In genomic region chr15:38608682-38609081, GRCh38 we compare ENCODE assay signal across 26 cellular contexts. TPM values are rescaled to one million over a fixed set of nuclear protein-coding genes. Genes with fewer than 3 reads are reported as not detected.
DNase-seq lines count a peak whose midpoint lies in the region; ATAC-seq and TF ChIP-seq lines count a peak whose summit lies in the region.
"Had no signal": no experiment of that assay in that cellular context is flagged by ENCODE, and none has a peak within 500 bp of the region (broad histone marks: within the 10 kb centered on the region; RNA-seq: fewer than 3 reads in every experiment).

No MANE protein-coding gene starts in this region.

- DNase-seq in activated CD4-positive, alpha-beta T cell treated with anti-CD3 and anti-CD28 coated beads, Interleukin-2, amount 10 ng/mL, durations not matched to agents 24 days and 14 days = no peak
- no peak for DNase-seq in activated CD4-positive, alpha-beta T cell treated with anti-CD3 and anti-CD28 coated beads, Interleukin-2, amount 50 U/mL, for 48 hours
- DNase-seq in immature natural killer cell = no peak
- no peak for DNase-seq in WTC11 (ENCODE audit: low spot score)
- DNase-seq in NCI-H748 treated with DMSO at 0.1 percent for 48 hours (lab: John Stamatoyannopoulos, UW) = no peak
- DNase-seq: activated B cell treated with CpG ODN at 0.5 μM for 24 hours; activated CD8-positive, alpha-beta memory T cell treated with anti-CD3 and anti-CD28 coated beads for 24 hours; activated naive CD4-positive, alpha-beta T cell treated with anti-CD3 and anti-CD28 coated beads, Interleukin-2, amount 10 ng/mL, durations not matched to agents 7 days and 5 days; activated T-cell treated with anti-CD3 and anti-CD28 coated beads, Interleukin-2, amount 50 U/mL, for 4 hours; CD4-positive, alpha-beta T cell; dorsolateral prefrontal cortex; HFFc6; hippocampal formation; IMR-90; mammary epithelial cell; NCI-H1092; NCI-H1694 treated with DMSO at 0.1 percent for 48 hours; NCI-H446 treated with DMSO at 0.1 percent for 48 hours; nephron progenitor cell; SJCRH30; SW 1271; upper lobe of right lung had no signal

- no peak overlapping the region for H3K4me3 Mint-ChIP-seq in activated CD4-positive, alpha-beta T cell treated with anti-CD3 and anti-CD28 coated beads, Interleukin-2, amount 10 ng/mL, durations not matched to agents 24 days and 14 days
- peak overlapping the region; percentile 83 for H3K4me3 Mint-ChIP-seq in activated T-helper 17 cell treated with anti-CD3 and anti-CD28 coated beads, Interleukin-2, amount 50 U/mL, for 72 hours
- H3K4me3 Mint-ChIP-seq in immature natural killer cell (peak overlapping the region in 4 of 5 donors; percentile 15 to 77 (median 48)), WTC11 (no peak overlapping the region)
- H3K4me3 Mint-ChIP-seq: activated B cell treated with CpG ODN at 0.5 μM for 24 hours; activated naive CD4-positive, alpha-beta T cell treated with anti-CD3 and anti-CD28 coated beads, Interleukin-2, amount 10 ng/mL, durations not matched to agents 7 days and 5 days; activated T-cell treated with anti-CD3 and anti-CD28 coated beads, Interleukin-2, amount 50 U/mL, for 4 hours; CD4-positive, alpha-beta T cell; nephron progenitor cell; stimulated activated memory B cell treated with anti-CD40 and anti-IgM and Interleukin-4, amounts not matched to agents 10 μg/mL and 1 μg/mL and 100 μg/mL, for 72 hours had no signal

- intact Hi-C loops in activated CD4-positive, alpha-beta T cell treated with anti-CD3 and anti-CD28 coated beads, Interleukin-2, amount 10 ng/mL, durations not matched to agents 24 days and 14 days (cut with micrococcal nuclease) = no loop called here

- peaks cover 73% of the 10 kb centered on the region for H3K4me1 Mint-ChIP-seq in activated CD4-positive, alpha-beta T cell treated with anti-CD3 and anti-CD28 coated beads, Interleukin-2, amount 10 ng/mL, durations not matched to agents 24 days and 14 days
- H3K4me1 Mint-ChIP-seq in activated T-helper 17 cell treated with anti-CD3 and anti-CD28 coated beads, Interleukin-2, amount 50 U/mL, for 72 hours = peaks cover 59% of the 10 kb centered on the region
- H3K4me1 Mint-ChIP-seq in immature natural killer cell (peaks cover 59 to 70% of the 10 kb centered on the region in 2 donors), WTC11 (peaks cover 15% of the 10 kb centered on the region)

- H3K27ac ChIP-seq in KOPT-K1 (ENCODE audit: low read depth, low read length, poor library complexity, severe bottlenecking) = peak overlapping the region; percentile 0
- H3K27ac ChIP-seq: dorsolateral prefrontal cortex, SJCRH30, upper lobe of right lung had no signal

- CTCF ChIA-PET in WTC11 (lab: Charles Lee) = interaction anchor here (2.6 kb wide), 1 partner anchor 45 kb away, joined by 11 read pairs; no protein-coding TSS in a partner anchor

- TF ChIP-seq CTCF in WTC11 (IDR thresholded peaks at IDR 0.05) = no peak

- H3K9me3 ChIP-seq in KOPT-K1 (ENCODE audit: insufficient read depth, low read length, poor library complexity, severe bottlenecking) = no peaks in the 10 kb centered on the region
- H3K9me3 ChIP-seq: SJCRH30, upper lobe of right lung had no signal

- H3K9me3 Mint-ChIP-seq in activated CD4-positive, alpha-beta T cell treated with anti-CD3 and anti-CD28 coated beads, Interleukin-2, amount 10 ng/mL, durations not matched to agents 24 days and 14 days = peaks cover 27% of the 10 kb centered on the region
- peaks cover 3% of the 10 kb centered on the region for H3K9me3 Mint-ChIP-seq in activated T-helper 17 cell treated with anti-CD3 and anti-CD28 coated beads, Interleukin-2, amount 50 U/mL, for 72 hours
- no peaks in the 10 kb centered on the region for H3K9me3 Mint-ChIP-seq in immature natural killer cell
- H3K9me3 Mint-ChIP-seq in WTC11 = 0 out of 2 replicates have a peak, but pooled peaks cover 4% of the 10 kb centered on the region
- H3K9me3 Mint-ChIP-seq: activated B cell treated with CpG ODN at 0.5 μM for 24 hours; activated T-cell treated with anti-CD3 and anti-CD28 coated beads, Interleukin-2, amount 50 U/mL, for 4 hours; CD4-positive, alpha-beta T cell; HFFc6 had no signal

- H3K36me3 Mint-ChIP-seq in activated CD4-positive, alpha-beta T cell treated with anti-CD3 and anti-CD28 coated beads, Interleukin-2, amount 10 ng/mL, durations not matched to agents 24 days and 14 days (ENCODE audit: low read depth) = peaks cover 5% of the 10 kb centered on the region
- H3K36me3 Mint-ChIP-seq in activated T-helper 17 cell treated with anti-CD3 and anti-CD28 coated beads, Interleukin-2, amount 50 U/mL, for 72 hours (ENCODE audit: low read depth) = no peaks in the 10 kb centered on the region
- H3K36me3 Mint-ChIP-seq in immature natural killer cell = peaks cover 0 to 8% (median 4%) of the 10 kb centered on the region in 3 donors
- no peaks in the 10 kb centered on the region for H3K36me3 Mint-ChIP-seq in WTC11
- H3K36me3 Mint-ChIP-seq: stimulated activated memory B cell treated with anti-CD40 and anti-IgM and Interleukin-4, amounts not matched to agents 10 μg/mL and 1 μg/mL and 100 μg/mL, for 72 hours had no signal

- no peaks in the 10 kb centered on the region for H3K27me3 Mint-ChIP-seq in activated CD4-positive, alpha-beta T cell treated with anti-CD3 and anti-CD28 coated beads, Interleukin-2, amount 10 ng/mL, durations not matched to agents 24 days and 14 days
- no peaks in the 10 kb centered on the region for H3K27me3 Mint-ChIP-seq in activated T-helper 17 cell treated with anti-CD3 and anti-CD28 coated beads, Interleukin-2, amount 50 U/mL, for 72 hours
- peaks cover 2 to 7% (median 6%) of the 10 kb centered on the region in 3 donors for H3K27me3 Mint-ChIP-seq in immature natural killer cell (ENCODE audit: low read depth in 3 of 3)
- H3K27me3 Mint-ChIP-seq in WTC11 (ENCODE audit: low read depth) = no peaks in the 10 kb centered on the region
- H3K27me3 Mint-ChIP-seq: activated B cell treated with CpG ODN at 0.5 μM for 24 hours; CD4-positive, alpha-beta T cell; stimulated activated memory B cell treated with anti-CD40 and anti-IgM and Interleukin-4, amounts not matched to agents 10 μg/mL and 1 μg/mL and 100 μg/mL, for 72 hours had no signal

- H3K36me3 ChIP-seq in KOPT-K1 (ENCODE audit: insufficient read depth, low read length) = no peaks in the 10 kb centered on the region
- H3K36me3 ChIP-seq: SJCRH30, upper lobe of right lung had no signal

- POLR2A ChIA-PET in WTC11 (lab: Charles Lee) = no interaction called here

- ATAC-seq in activated T-helper 17 cell treated with anti-CD3 and anti-CD28 coated beads, Interleukin-2, amount 50 U/mL, for 72 hours (replicated peaks) = no peak
- no peak for ATAC-seq in WTC11
- no peak for ATAC-seq in GM21515 (IDR thresholded peaks at IDR 0.05; ENCODE audit: unreplicated experiment)
- ATAC-seq: activated T-cell treated with anti-CD3 and anti-CD28 coated beads, Interleukin-2, amount 50 U/mL, for 4 hours; stimulated activated memory B cell treated with anti-CD40 and anti-IgM and Interleukin-4, amounts not matched to agents 10 μg/mL and 1 μg/mL and 100 μg/mL, for 72 hours had no signal

- H3K27ac Mint-ChIP-seq in activated CD4-positive, alpha-beta T cell treated with anti-CD3 and anti-CD28 coated beads, Interleukin-2, amount 10 ng/mL, durations not matched to agents 24 days and 14 days = peak overlapping the region; percentile 96
- H3K27ac Mint-ChIP-seq in activated T-helper 17 cell treated with anti-CD3 and anti-CD28 coated beads, Interleukin-2, amount 50 U/mL, for 72 hours = peak overlapping the region; percentile 98
- H3K27ac Mint-ChIP-seq in immature natural killer cell (peak overlapping the region in 4 of 6 donors; percentile 24 to 94 (median 84)), WTC11 (no peak overlapping the region)
- H3K27ac Mint-ChIP-seq: activated B cell treated with CpG ODN at 0.5 μM for 24 hours; activated naive CD4-positive, alpha-beta T cell treated with anti-CD3 and anti-CD28 coated beads, Interleukin-2, amount 10 ng/mL, durations not matched to agents 7 days and 5 days; HFFc6; nephron progenitor cell; stimulated activated memory B cell treated with anti-CD40 and anti-IgM and Interleukin-4, amounts not matched to agents 10 μg/mL and 1 μg/mL and 100 μg/mL, for 72 hours had no signal

TF ChIP-seq in WTC11, 78 proteins besides CTCF, POLR2A, EP300 and RAD21:
- no peak for TF ChIP-seq FOXP1 (CRISPR knock-in tag; IDR thresholded peaks at IDR 0.05; ENCODE audit: borderline replicate concordance)
- no peak for TF ChIP-seq NFE2L1 (CRISPR knock-in tag; IDR thresholded peaks at IDR 0.05)
- TF ChIP-seq STAT6 (CRISPR knock-in tag; conservative IDR thresholded peaks at IDR 0.05; ENCODE audit: low read depth) = no peak
TF ChIP-seq in WTC11: peak in this region for 0.

RNA-seq across cellular contexts. Expression of gene RASGRP1, which starts 44.1 kb away (rescaled TPM):
- total RNA-seq in activated CD4-positive, alpha-beta T cell treated with anti-CD3 and anti-CD28 coated beads, Interleukin-2, amount 10 ng/mL, durations not matched to agents 24 days and 14 days = 94.4 and 94.7 TPM in 2 replicates
- total RNA-seq in activated T-helper 17 cell treated with anti-CD3 and anti-CD28 coated beads, Interleukin-2, amount 50 U/mL, for 72 hours = 100 to 1,000 TPM; 118 to 164 TPM
- polyA plus RNA-seq in immature natural killer cell = 10 to 100 TPM; 21.9 to 63.9 (median 22.7) TPM
- 2.7 to 2.8 TPM (median 2.7 TPM) in 3 replicates for total RNA-seq in WTC11 (2021)
- polyA plus RNA-seq: mammary epithelial cell had no signal

Comparison
In these comparisons a context has a peak if more than half of its experiments do, and no peak if none do; other contexts are left out.
1. H3K4me3 Mint-ChIP-seq: peak in activated T-helper 17 cell treated with anti-CD3 and anti-CD28 coated beads, Interleukin-2, amount 50 U/mL, for 72 hours (single experiment) and immature natural killer cell (4 of 5); none in activated CD4-positive, alpha-beta T cell treated with anti-CD3 and anti-CD28 coated beads, Interleukin-2, amount 10 ng/mL, durations not matched to agents 24 days and 14 days (single experiment) and WTC11 (single experiment).
2. RNA of gene RASGRP1, which starts 44.1 kb away (total RNA-seq): 118 to 164 TPM in activated T-helper 17 cell treated with anti-CD3 and anti-CD28 coated beads, Interleukin-2, amount 50 U/mL, for 72 hours and 94.4 to 94.7 TPM in activated CD4-positive, alpha-beta T cell treated with anti-CD3 and anti-CD28 coated beads, Interleukin-2, amount 10 ng/mL, durations not matched to agents 24 days and 14 days; 2.7 to 2.8 TPM in WTC11; every median in the first group is over 10 times any median in the second.